Comparison of ENCODE assay signal across 1 cellular context in genomic region chr1:21337010-21337437, GRCh38.
A peak's percentile ranks its signal among the peaks of the same experiment; 100 is the strongest.
TF ChIP-seq lines count a peak whose summit lies in the region.

No MANE protein-coding gene starts in this region.

TF ChIP-seq in SK-N-SH, 30 proteins besides CTCF, POLR2A, EP300 and RAD21 (continued from another document):
- TF ChIP-seq ZBTB33 (IDR thresholded peaks at IDR 0.05; ENCODE audit: borderline replicate concordance, low read depth) (no peak), MXI1 (IDR thresholded peaks at IDR 0.05; ENCODE audit: low read depth, low read length) (no peak), FOXM1 (IDR thresholded peaks at IDR 0.05; ENCODE audit: low read depth) (no peak), REST (IDR thresholded peaks at IDR 0.05; ENCODE audit: low read depth, low read length) (no peak), CHD2 (IDR thresholded peaks at IDR 0.05; ENCODE audit: low read length, partially characterized antibody) (peak; percentile 61), GABPA (IDR thresholded peaks at IDR 0.05; ENCODE audit: low read depth) (no peak)
